Comparison of ENCODE assay signal across 13 cellular contexts in genomic region chr20:43799150-43799711, GRCh38.
DNase-seq lines count a peak whose midpoint lies in the region; ATAC-seq and TF ChIP-seq lines count a peak whose summit lies in the region.
"Had no signal": no experiment of that assay in that cellular context is flagged by ENCODE, and none has a peak within 500 bp of the region (broad histone marks: within the 10 kb centered on the region; RNA-seq: fewer than 3 reads in every experiment).

No MANE protein-coding gene starts in this region.

- dilution Hi-C loops in mammary epithelial cell (cut with HindIII; ENCODE audit: low sequenced_read_pairs) = no loop called here

- CTCF ChIA-PET in mammary epithelial cell (lab: Charles Lee; ENCODE audit: low non-redundant PET) (no interaction called here), MCF 10A (lab: Yijun Ruan, JAX) (interaction anchor here (0.6 to 0.7 kb wide), 3 partner anchors 25 to 278 kb away, joined by 3 to 4 read pairs (median 3); no protein-coding TSS in a partner anchor)

- H2AFZ ChIP-seq in mammary epithelial cell (ENCODE audit: low read depth, low read length) = peak overlapping the region; percentile 16

- no peaks in the 10 kb centered on the region for H3K79me2 ChIP-seq in mammary epithelial cell (ENCODE audit: insufficient read depth, low read length)

- in situ Hi-C loops in mammary epithelial cell (cut with MboI; ENCODE audit: low sequenced_read_pairs in 2 of 2) = no loop called here

- no peak for ATAC-seq in central memory CD8-positive, alpha-beta T cell (replicated peaks; ENCODE audit: extremely low read depth, poor library complexity, severe bottlenecking)
- peak; percentile 79 to 84 for ATAC-seq in stimulated activated naive B cell treated with anti-CD40 and anti-IgM and Interleukin-4, amounts not matched to agents 10 μg/mL and 1 μg/mL and 100 μg/mL, for 72 hours (replicated peaks)
- ATAC-seq: lower lobe of right lung had no signal

- H3K36me3 Mint-ChIP-seq in MCF 10A (ENCODE audit: insufficient read depth, unreplicated experiment) (no peaks in the 10 kb centered on the region), endodermal cell (ENCODE audit: low read depth) (no peaks in the 10 kb centered on the region)
- no peaks in the 10 kb centered on the region for H3K36me3 Mint-ChIP-seq in central memory CD8-positive, alpha-beta T cell (ENCODE audit: insufficient read depth)
- H3K36me3 Mint-ChIP-seq in stimulated activated naive B cell treated with anti-CD40 and anti-IgM and Interleukin-4, amounts not matched to agents 10 μg/mL and 1 μg/mL and 100 μg/mL, for 72 hours = peaks cover 2 to 9% of the 10 kb centered on the region in 2 donors

- POLR2A ChIA-PET in MCF 10A (lab: Yijun Ruan, JAX) = no interaction called here

- peaks cover 20% of the 10 kb centered on the region for H3K9me3 Mint-ChIP-seq in MCF 10A (ENCODE audit: unreplicated experiment)
- H3K9me3 Mint-ChIP-seq in central memory CD8-positive, alpha-beta T cell = peaks cover 11% of the 10 kb centered on the region
- H3K9me3 Mint-ChIP-seq in stimulated activated naive B cell treated with anti-CD40 and anti-IgM and Interleukin-4, amounts not matched to agents 10 μg/mL and 1 μg/mL and 100 μg/mL, for 72 hours = peaks cover 12% of the 10 kb centered on the region in 2 donors
- H3K9me3 Mint-ChIP-seq in endodermal cell = peaks cover 16% of the 10 kb centered on the region

- H3K9ac ChIP-seq in mammary epithelial cell (ENCODE audit: insufficient read depth, low read length) = no peak overlapping the region
- H3K9ac ChIP-seq in endodermal cell (ENCODE audit: extremely low read depth, low read length, poor library complexity, severe bottlenecking) = no peak overlapping the region

- 62% methylated on average over 7 of the region's 11 CpGs for WGBS in mammary epithelial cell (ENCODE audit: low coverage, missing lambda C conversion rate)
- 85 to 94% methylated on average over 7 to 11 of the region's 11 CpGs for WGBS in endodermal cell (ENCODE audit: insufficient coverage in 1 of 2, insufficient read length in 1 of 2), 2 experiments

- H3K27ac Mint-ChIP-seq in MCF 10A (ENCODE audit: low read depth, unreplicated experiment) (no peak overlapping the region), endodermal cell (no peak overlapping the region)
- peak overlapping the region; percentile 76 for H3K27ac Mint-ChIP-seq in central memory CD8-positive, alpha-beta T cell (ENCODE audit: low read depth)
- peak overlapping the region; percentile 31 for H3K27ac Mint-ChIP-seq in stimulated activated naive B cell treated with anti-CD40 and anti-IgM and Interleukin-4, amounts not matched to agents 10 μg/mL and 1 μg/mL and 100 μg/mL, for 72 hours

- no peak overlapping the region for H3K27ac ChIP-seq in mammary epithelial cell (ENCODE audit: insufficient read depth, low read depth, low read length)
- H3K27ac ChIP-seq in endodermal cell (ENCODE audit: low read depth, low read length) = no peak overlapping the region
- H3K27ac ChIP-seq: C4-2B, lower lobe of right lung, Peyer's patch, prostate gland had no signal

- H3K4me3 ChIP-seq in mammary epithelial cell (replicated peaks in 1 of 3; ENCODE audit: insufficient read depth in 1 of 3, low read depth in 2 of 3, low read length in 3 of 3) (no peak overlapping the region), endodermal cell (ENCODE audit: low read length) (no peak overlapping the region)
- H3K4me3 ChIP-seq: lower lobe of right lung, Peyer's patch, prostate gland had no signal

- H4K20me1 ChIP-seq in mammary epithelial cell (ENCODE audit: insufficient read depth, low read length) = no peaks in the 10 kb centered on the region

- TF ChIP-seq CTCF in mammary epithelial cell (conservative IDR thresholded peaks at IDR 0.05 in 1 of 2, IDR thresholded peaks at IDR 0.05 in 1 of 2; ENCODE audit: extremely low read depth in 1 of 2, insufficient read depth in 1 of 2, low read depth in 1 of 2, low read length in 2 of 2) (no peak), MCF 10A (IDR thresholded peaks at IDR 0.05; ENCODE audit: unreplicated experiment) (no peak), endodermal cell (conservative IDR thresholded peaks at IDR 0.05) (no peak)

- H3K4me2 ChIP-seq in mammary epithelial cell (ENCODE audit: insufficient read depth, low read depth, low read length) = no peak overlapping the region

- H3K27me3 Mint-ChIP-seq in MCF 10A (ENCODE audit: insufficient read depth, unreplicated experiment) (no peaks in the 10 kb centered on the region), endodermal cell (ENCODE audit: insufficient read depth) (peaks cover 3% of the 10 kb centered on the region)
- no peaks in the 10 kb centered on the region for H3K27me3 Mint-ChIP-seq in central memory CD8-positive, alpha-beta T cell
- H3K27me3 Mint-ChIP-seq in stimulated activated naive B cell treated with anti-CD40 and anti-IgM and Interleukin-4, amounts not matched to agents 10 μg/mL and 1 μg/mL and 100 μg/mL, for 72 hours = peaks cover 7 to 14% of the 10 kb centered on the region in 2 donors

- intact Hi-C loops in mammary epithelial cell (cut with micrococcal nuclease) = no loop called here
- intact Hi-C loops in MCF 10A (cut with micrococcal nuclease) = no loop called here

- H3K4me3 Mint-ChIP-seq in MCF 10A (ENCODE audit: unreplicated experiment) (no peak overlapping the region), endodermal cell (no peak overlapping the region)
- H3K4me3 Mint-ChIP-seq in central memory CD8-positive, alpha-beta T cell = peak overlapping the region; percentile 5
- no peak overlapping the region for H3K4me3 Mint-ChIP-seq in stimulated activated naive B cell treated with anti-CD40 and anti-IgM and Interleukin-4, amounts not matched to agents 10 μg/mL and 1 μg/mL and 100 μg/mL, for 72 hours

- H3K9me3 ChIP-seq in mammary epithelial cell (replicated peaks; ENCODE audit: insufficient read depth, low read length) (no peaks in the 10 kb centered on the region), endodermal cell (ENCODE audit: control insufficient read depth, low read length) (peaks cover 14% of the 10 kb centered on the region)
- H3K9me3 ChIP-seq: Peyer's patch, prostate gland had no signal

- BruUV-seq in mammary epithelial cell (replicated peaks; lab: Mats Ljungman, UMichigan) (no TSS peak), MCF 10A (replicated peaks; lab: Mats Ljungman, UMichigan) (no TSS peak)

- H3K36me3 ChIP-seq in mammary epithelial cell (ENCODE audit: insufficient read depth, low read length) (no peaks in the 10 kb centered on the region), endodermal cell (ENCODE audit: control insufficient read depth, insufficient read depth, low read length) (no peaks in the 10 kb centered on the region)
- H3K36me3 ChIP-seq: lower lobe of right lung, Peyer's patch, prostate gland had no signal

- no peaks in the 10 kb centered on the region for H3K27me3 ChIP-seq in mammary epithelial cell (ENCODE audit: insufficient read depth, low read length)
- no peaks in the 10 kb centered on the region for H3K27me3 ChIP-seq in endodermal cell (ENCODE audit: control insufficient read depth, insufficient read depth, low read length, poor library complexity, severe bottlenecking)
- H3K27me3 ChIP-seq: Peyer's patch had no signal

- H3K4me1 Mint-ChIP-seq in MCF 10A (ENCODE audit: insufficient read depth, unreplicated experiment) (peaks cover 8% of the 10 kb centered on the region), endodermal cell (no peaks in the 10 kb centered on the region)
- H3K4me1 Mint-ChIP-seq in central memory CD8-positive, alpha-beta T cell = peaks cover 13% of the 10 kb centered on the region
- H3K4me1 Mint-ChIP-seq in stimulated activated naive B cell treated with anti-CD40 and anti-IgM and Interleukin-4, amounts not matched to agents 10 μg/mL and 1 μg/mL and 100 μg/mL, for 72 hours = peaks cover 10 to 21% of the 10 kb centered on the region in 2 donors

- no peak for DNase-seq in mammary epithelial cell
- no peak for DNase-seq in MCF 10A (ENCODE audit: unreplicated experiment)
- DNase-seq in MV-4-11 (lab: John Stamatoyannopoulos, UW) = peak; percentile 43
- DNase-seq in central memory CD8-positive, alpha-beta T cell (ENCODE audit: low spot score in 2 of 2) = no peak
- DNase-seq in stimulated activated naive B cell treated with anti-CD40 and anti-IgM and Interleukin-4, amounts not matched to agents 10 μg/mL and 1 μg/mL and 100 μg/mL, for 72 hours = no peak
- DNase-seq in NCI-H146 (lab: John Stamatoyannopoulos, UW) = no peak
- DNase-seq in endodermal cell = no peak
- no peak for DNase-seq in NCI-H510A (lab: John Stamatoyannopoulos, UW)
- DNase-seq: lower lobe of right lung, NCI-H187, Peyer's patch had no signal

- peaks cover 6% of the 10 kb centered on the region for H3K4me1 ChIP-seq in mammary epithelial cell (ENCODE audit: insufficient read depth, low read length)
- H3K4me1 ChIP-seq in endodermal cell (ENCODE audit: control insufficient read depth, insufficient read depth, low read length) = no peaks in the 10 kb centered on the region
- H3K4me1 ChIP-seq: lower lobe of right lung, Peyer's patch, prostate gland had no signal

Comparison
In these comparisons a context has a peak if more than half of its experiments do, and no peak if none do; other contexts are left out.
1. H3K27ac Mint-ChIP-seq: peak in central memory CD8-positive, alpha-beta T cell (single experiment) and stimulated activated naive B cell treated with anti-CD40 and anti-IgM and Interleukin-4, amounts not matched to agents 10 μg/mL and 1 μg/mL and 100 μg/mL, for 72 hours (single experiment); none in MCF 10A (single experiment) and endodermal cell (single experiment).